Comparison of ENCODE assay signal across 1 cellular context in the genomic region with DNA sequence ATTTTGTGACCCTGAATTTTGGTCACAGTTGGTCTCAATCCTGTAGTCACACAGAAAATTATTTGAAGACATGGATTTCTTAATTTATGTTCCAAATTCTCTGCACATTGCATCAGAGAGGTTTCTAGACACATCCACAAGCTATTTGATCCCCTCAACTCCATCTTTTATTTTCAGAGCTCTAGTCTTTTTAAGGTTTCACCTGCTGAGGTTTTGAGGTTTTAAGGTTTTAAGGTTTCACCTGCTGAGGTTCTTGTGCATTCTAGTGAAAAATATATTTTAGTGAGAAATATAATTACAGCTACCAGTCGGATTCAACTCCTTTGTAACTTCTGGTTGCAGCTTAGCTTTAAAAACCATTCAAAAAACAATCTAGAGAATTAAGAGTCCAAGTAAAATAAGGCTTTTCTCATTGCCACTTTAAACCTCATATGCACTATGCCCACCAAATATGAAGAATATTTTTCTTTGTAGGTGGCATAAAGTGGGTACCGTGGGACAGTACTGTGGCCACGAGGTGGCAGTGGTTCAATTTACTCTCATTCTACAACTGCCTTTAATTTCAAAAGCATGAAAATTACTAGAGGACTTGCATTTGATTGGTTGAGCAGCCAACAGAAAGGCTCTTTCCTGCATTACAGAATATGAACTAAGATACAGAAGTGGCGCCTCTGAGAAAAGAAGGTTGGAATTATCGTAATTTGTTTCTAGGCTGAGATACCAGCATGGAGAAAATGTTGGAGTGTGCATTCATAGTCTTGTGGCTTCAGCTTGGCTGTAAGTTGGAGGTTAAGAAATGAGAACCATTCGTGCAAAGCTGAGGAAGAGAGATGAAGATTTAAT.
TF ChIP-seq lines count a peak whose summit lies in the region.

No MANE protein-coding gene starts in this region.

TF ChIP-seq in Ishikawa, 13 proteins besides CTCF, POLR2A, EP300 and RAD21 (continued from another document):
- TF ChIP-seq, protein P1, sequence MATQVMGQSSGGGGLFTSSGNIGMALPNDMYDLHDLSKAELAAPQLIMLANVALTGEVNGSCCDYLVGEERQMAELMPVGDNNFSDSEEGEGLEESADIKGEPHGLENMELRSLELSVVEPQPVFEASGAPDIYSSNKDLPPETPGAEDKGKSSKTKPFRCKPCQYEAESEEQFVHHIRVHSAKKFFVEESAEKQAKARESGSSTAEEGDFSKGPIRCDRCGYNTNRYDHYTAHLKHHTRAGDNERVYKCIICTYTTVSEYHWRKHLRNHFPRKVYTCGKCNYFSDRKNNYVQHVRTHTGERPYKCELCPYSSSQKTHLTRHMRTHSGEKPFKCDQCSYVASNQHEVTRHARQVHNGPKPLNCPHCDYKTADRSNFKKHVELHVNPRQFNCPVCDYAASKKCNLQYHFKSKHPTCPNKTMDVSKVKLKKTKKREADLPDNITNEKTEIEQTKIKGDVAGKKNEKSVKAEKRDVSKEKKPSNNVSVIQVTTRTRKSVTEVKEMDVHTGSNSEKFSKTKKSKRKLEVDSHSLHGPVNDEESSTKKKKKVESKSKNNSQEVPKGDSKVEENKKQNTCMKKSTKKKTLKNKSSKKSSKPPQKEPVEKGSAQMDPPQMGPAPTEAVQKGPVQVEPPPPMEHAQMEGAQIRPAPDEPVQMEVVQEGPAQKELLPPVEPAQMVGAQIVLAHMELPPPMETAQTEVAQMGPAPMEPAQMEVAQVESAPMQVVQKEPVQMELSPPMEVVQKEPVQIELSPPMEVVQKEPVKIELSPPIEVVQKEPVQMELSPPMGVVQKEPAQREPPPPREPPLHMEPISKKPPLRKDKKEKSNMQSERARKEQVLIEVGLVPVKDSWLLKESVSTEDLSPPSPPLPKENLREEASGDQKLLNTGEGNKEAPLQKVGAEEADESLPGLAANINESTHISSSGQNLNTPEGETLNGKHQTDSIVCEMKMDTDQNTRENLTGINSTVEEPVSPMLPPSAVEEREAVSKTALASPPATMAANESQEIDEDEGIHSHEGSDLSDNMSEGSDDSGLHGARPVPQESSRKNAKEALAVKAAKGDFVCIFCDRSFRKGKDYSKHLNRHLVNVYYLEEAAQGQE (IDR thresholded peaks at IDR 0.05; ENCODE audit: low read depth), result no peak
- TF ChIP-seq NFIC (IDR thresholded peaks at IDR 0.05) (no peak), TAF1 (IDR thresholded peaks at IDR 0.05; ENCODE audit: low read depth) (no peak), TEAD4 (IDR thresholded peaks at IDR 0.05) (no peak), CREB1 (IDR thresholded peaks at IDR 0.05; ENCODE audit: low read depth) (no peak)
